Comparison of ENCODE assay signal across 8 cellular contexts in the genomic region with DNA sequence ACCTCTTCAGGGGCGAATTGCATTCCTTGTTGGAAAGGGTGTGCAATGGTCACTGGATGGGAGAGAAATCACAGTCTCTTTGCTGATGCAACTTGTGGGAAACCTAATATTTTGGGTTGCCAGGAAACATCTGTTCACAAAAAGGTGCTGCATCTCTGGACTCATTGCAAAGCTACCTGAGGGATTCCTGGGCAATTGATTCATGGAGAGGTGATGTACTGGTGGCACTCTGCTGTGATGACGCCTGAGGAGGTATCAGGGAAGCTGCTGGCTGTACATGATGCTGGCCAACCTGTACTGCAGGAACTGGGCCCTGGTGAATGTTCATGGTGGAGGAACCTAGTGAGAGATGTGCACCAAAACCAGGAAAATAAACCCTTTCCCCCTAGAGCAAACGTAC.
"Had no signal": no experiment of that assay in that cellular context is flagged by ENCODE, and none has a peak within 500 bp of the region (broad histone marks: within the 10 kb centered on the region; RNA-seq: fewer than 3 reads in every experiment).

No MANE protein-coding gene starts in this region.

- ATAC-seq: GM12878 had no signal

- H3K4me3 ChIP-seq: GM12878 had no signal

- FAIRE-seq: G401.6, GM12878, GM12891, GM12892, GM18507, GM19239 had no signal

- DNase-seq: GDM1, GF-D8 had no signal
